In the genomic region with DNA sequence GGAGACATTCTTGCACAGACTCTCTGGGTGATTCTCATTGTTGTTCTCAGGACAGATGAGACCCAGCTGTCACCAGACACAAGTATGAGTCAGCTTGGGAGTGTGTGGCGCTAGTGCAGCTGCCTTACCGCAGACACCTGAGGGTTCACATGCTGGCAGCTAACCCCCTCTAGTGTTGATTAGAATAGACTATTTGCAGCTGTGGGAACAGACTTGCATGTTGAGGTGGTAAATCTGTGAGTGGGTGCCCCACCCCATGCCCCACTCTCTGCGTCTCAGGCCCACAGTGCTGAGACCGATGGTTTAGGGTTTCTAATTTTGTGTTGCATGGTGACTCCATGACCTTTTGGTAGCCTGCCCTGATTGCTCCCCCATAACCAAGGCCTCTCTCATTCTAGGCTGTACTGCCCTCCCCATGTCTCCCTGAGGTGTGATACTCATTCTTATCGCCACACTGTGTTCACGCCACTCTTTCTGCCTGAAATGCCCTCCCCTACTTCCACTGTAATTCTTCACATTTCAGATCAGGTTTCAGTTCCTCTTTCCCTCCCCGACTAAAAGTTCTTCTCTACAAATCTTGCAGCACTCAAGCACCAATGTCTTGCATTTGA, we compare ENCODE assay signal across 9 cellular contexts.
DNase-seq lines count a peak whose midpoint lies in the region; ATAC-seq and TF ChIP-seq lines count a peak whose summit lies in the region.
"Had no signal": no experiment of that assay in that cellular context is flagged by ENCODE, and none has a peak within 500 bp of the region (broad histone marks: within the 10 kb centered on the region; RNA-seq: fewer than 3 reads in every experiment).

No MANE protein-coding gene starts in this region.

- no peaks in the 10 kb centered on the region for H3K27me3 Mint-ChIP-seq in activated CD8-positive, alpha-beta T cell treated with anti-CD3 and anti-CD28 coated beads for 36 hours
- no peaks in the 10 kb centered on the region for H3K27me3 Mint-ChIP-seq in activated CD8-positive, alpha-beta T cell treated with anti-CD3 and anti-CD28 coated beads, Interleukin-2, amount 10 ng/mL, durations not matched to agents 7 days and 5 days (ENCODE audit: low read depth)
- H3K27me3 Mint-ChIP-seq in activated T-helper 2 cell treated with anti-CD3 and anti-CD28 coated beads, Interferon-gamma antibody, Interleukin-2, Interleukin-4, amounts not matched to agents 10 μg/mL and 5 μg/mL and 100 μg/mL, durations not matched to agents 14 hours and 24 hours and 36 hours (ENCODE audit: low read depth), result no peaks in the 10 kb centered on the region
- H3K27me3 Mint-ChIP-seq in activated CD4-positive, alpha-beta T cell treated with anti-CD3 and anti-CD28 coated beads, Interleukin-2, amount 10 ng/mL, durations not matched to agents 7 days and 5 days, result peaks cover 3% of the 10 kb centered on the region

- TF ChIP-seq CTCF in activated CD8-positive, alpha-beta T cell treated with anti-CD3 and anti-CD28 coated beads for 36 hours (IDR thresholded peaks at IDR 0.05), result no peak
- TF ChIP-seq CTCF in RWPE2 (IDR thresholded peaks at IDR 0.05; ENCODE audit: poor library complexity, severe bottlenecking), result peak; percentile 47

- H3K36me3 Mint-ChIP-seq in activated CD8-positive, alpha-beta T cell treated with anti-CD3 and anti-CD28 coated beads for 36 hours (ENCODE audit: low read depth), result no peaks in the 10 kb centered on the region
- H3K36me3 Mint-ChIP-seq in activated CD8-positive, alpha-beta T cell treated with anti-CD3 and anti-CD28 coated beads, Interleukin-2, amount 10 ng/mL, durations not matched to agents 7 days and 5 days (ENCODE audit: low read depth), result no peaks in the 10 kb centered on the region
- H3K36me3 Mint-ChIP-seq in activated T-helper 2 cell treated with anti-CD3 and anti-CD28 coated beads, Interferon-gamma antibody, Interleukin-2, Interleukin-4, amounts not matched to agents 10 μg/mL and 5 μg/mL and 100 μg/mL, durations not matched to agents 14 hours and 24 hours and 36 hours (ENCODE audit: low read depth), result no peaks in the 10 kb centered on the region
- no peaks in the 10 kb centered on the region for H3K36me3 Mint-ChIP-seq in activated CD4-positive, alpha-beta T cell treated with anti-CD3 and anti-CD28 coated beads, Interleukin-2, amount 10 ng/mL, durations not matched to agents 7 days and 5 days (ENCODE audit: low read depth)

- CTCF ChIA-PET in activated CD8-positive, alpha-beta T cell treated with anti-CD3 and anti-CD28 coated beads for 36 hours (lab: Charles Lee), result no interaction called here
- CTCF ChIA-PET in activated CD8-positive, alpha-beta T cell treated with anti-CD3 and anti-CD28 coated beads, Interleukin-2, amount 10 ng/mL, durations not matched to agents 7 days and 5 days (lab: Charles Lee), result no interaction called here
- CTCF ChIA-PET in activated CD4-positive, alpha-beta T cell treated with anti-CD3 and anti-CD28 coated beads, Interleukin-2, amount 10 ng/mL, durations not matched to agents 7 days and 5 days (lab: Charles Lee), result interaction anchor here (1.0 kb wide), 1 partner anchor 13 kb away, joined by 5 read pairs; no protein-coding TSS in a partner anchor

- H3K36me3 ChIP-seq in RWPE2 (ENCODE audit: low read depth), result no peaks in the 10 kb centered on the region
- H3K36me3 ChIP-seq: adrenal gland had no signal

- no peaks in the 10 kb centered on the region for H3K4me1 ChIP-seq in RWPE2 (ENCODE audit: insufficient read depth, poor library complexity, severe bottlenecking)
- H3K4me1 ChIP-seq: adrenal gland had no signal

- peak; percentile 4 for DNase-seq in activated CD8-positive, alpha-beta T cell treated with anti-CD3 and anti-CD28 coated beads for 36 hours
- no peak for DNase-seq in activated CD8-positive, alpha-beta T cell treated with anti-CD3 and anti-CD28 coated beads, Interleukin-2, amount 10 ng/mL, durations not matched to agents 7 days and 5 days
- DNase-seq in H4 (ENCODE audit: low spot score), result peak; percentile 86
- DNase-seq in Jurkat, Clone E6-1 (ENCODE audit: low read depth, low spot score), result peak; percentile 80
- no peak for DNase-seq in RWPE2 (ENCODE audit: low spot score)
- DNase-seq in inferior parietal cortex (ENCODE audit: extremely low spot score), result peak; percentile 40
- no peak for DNase-seq in activated T-helper 2 cell treated with anti-CD3 and anti-CD28 coated beads, Interferon-gamma antibody, Interleukin-2, Interleukin-4, amounts not matched to agents 10 μg/mL and 5 μg/mL and 100 μg/mL, durations not matched to agents 14 hours and 24 hours and 36 hours (ENCODE audit: low spot score)
- DNase-seq in activated CD4-positive, alpha-beta T cell treated with anti-CD3 and anti-CD28 coated beads, Interleukin-2, amount 10 ng/mL, durations not matched to agents 7 days and 5 days, result no peak

- no peak overlapping the region for H3K27ac Mint-ChIP-seq in activated CD8-positive, alpha-beta T cell treated with anti-CD3 and anti-CD28 coated beads for 36 hours
- H3K27ac Mint-ChIP-seq in activated CD8-positive, alpha-beta T cell treated with anti-CD3 and anti-CD28 coated beads, Interleukin-2, amount 10 ng/mL, durations not matched to agents 7 days and 5 days, result no peak overlapping the region
- H3K27ac Mint-ChIP-seq in activated T-helper 2 cell treated with anti-CD3 and anti-CD28 coated beads, Interferon-gamma antibody, Interleukin-2, Interleukin-4, amounts not matched to agents 10 μg/mL and 5 μg/mL and 100 μg/mL, durations not matched to agents 14 hours and 24 hours and 36 hours, result no peak overlapping the region
- no peak overlapping the region for H3K27ac Mint-ChIP-seq in activated CD4-positive, alpha-beta T cell treated with anti-CD3 and anti-CD28 coated beads, Interleukin-2, amount 10 ng/mL, durations not matched to agents 7 days and 5 days

- H3K9me3 ChIP-seq in RWPE2 (ENCODE audit: severe bottlenecking), result no peaks in the 10 kb centered on the region
- H3K9me3 ChIP-seq: adrenal gland had no signal

- POLR2A ChIA-PET in activated CD8-positive, alpha-beta T cell treated with anti-CD3 and anti-CD28 coated beads for 36 hours (lab: Charles Lee), result interaction anchor here (0.8 kb wide), 1 partner anchor 9 kb away, joined by 3 read pairs; no protein-coding TSS in a partner anchor
- POLR2A ChIA-PET in activated CD8-positive, alpha-beta T cell treated with anti-CD3 and anti-CD28 coated beads, Interleukin-2, amount 10 ng/mL, durations not matched to agents 7 days and 5 days (lab: Charles Lee), result no interaction called here
- POLR2A ChIA-PET in activated CD4-positive, alpha-beta T cell treated with anti-CD3 and anti-CD28 coated beads, Interleukin-2, amount 10 ng/mL, durations not matched to agents 7 days and 5 days (lab: Charles Lee), result no interaction called here

- no peak overlapping the region for H3K4me3 Mint-ChIP-seq in activated CD8-positive, alpha-beta T cell treated with anti-CD3 and anti-CD28 coated beads for 36 hours
- H3K4me3 Mint-ChIP-seq in activated CD8-positive, alpha-beta T cell treated with anti-CD3 and anti-CD28 coated beads, Interleukin-2, amount 10 ng/mL, durations not matched to agents 7 days and 5 days, result no peak overlapping the region
- H3K4me3 Mint-ChIP-seq in activated T-helper 2 cell treated with anti-CD3 and anti-CD28 coated beads, Interferon-gamma antibody, Interleukin-2, Interleukin-4, amounts not matched to agents 10 μg/mL and 5 μg/mL and 100 μg/mL, durations not matched to agents 14 hours and 24 hours and 36 hours (ENCODE audit: low read depth), result no peak overlapping the region
- H3K4me3 Mint-ChIP-seq in activated CD4-positive, alpha-beta T cell treated with anti-CD3 and anti-CD28 coated beads, Interleukin-2, amount 10 ng/mL, durations not matched to agents 7 days and 5 days, result no peak overlapping the region

- H3K4me3 ChIP-seq in Jurkat, Clone E6-1 (ENCODE audit: low read length), result no peak overlapping the region
- H3K4me3 ChIP-seq in RWPE2 (ENCODE audit: severe bottlenecking), result no peak overlapping the region
- H3K4me3 ChIP-seq: adrenal gland had no signal

- H3K27ac ChIP-seq in RWPE2 (ENCODE audit: poor library complexity, severe bottlenecking), result no peak overlapping the region
- H3K27ac ChIP-seq: adrenal gland had no signal

- ATAC-seq in activated CD8-positive, alpha-beta T cell treated with anti-CD3 and anti-CD28 coated beads for 36 hours, result no peak
- no peak for ATAC-seq in activated CD8-positive, alpha-beta T cell treated with anti-CD3 and anti-CD28 coated beads, Interleukin-2, amount 10 ng/mL, durations not matched to agents 7 days and 5 days
- ATAC-seq in RWPE2 (ENCODE audit: low read depth), result peak; percentile 67

- H3K9me3 Mint-ChIP-seq in activated CD8-positive, alpha-beta T cell treated with anti-CD3 and anti-CD28 coated beads for 36 hours, result no peaks in the 10 kb centered on the region
- H3K9me3 Mint-ChIP-seq in activated CD8-positive, alpha-beta T cell treated with anti-CD3 and anti-CD28 coated beads, Interleukin-2, amount 10 ng/mL, durations not matched to agents 7 days and 5 days (ENCODE audit: insufficient read depth), result no peaks in the 10 kb centered on the region
- H3K9me3 Mint-ChIP-seq in activated T-helper 2 cell treated with anti-CD3 and anti-CD28 coated beads, Interferon-gamma antibody, Interleukin-2, Interleukin-4, amounts not matched to agents 10 μg/mL and 5 μg/mL and 100 μg/mL, durations not matched to agents 14 hours and 24 hours and 36 hours, result no peaks in the 10 kb centered on the region
- no peaks in the 10 kb centered on the region for H3K9me3 Mint-ChIP-seq in activated CD4-positive, alpha-beta T cell treated with anti-CD3 and anti-CD28 coated beads, Interleukin-2, amount 10 ng/mL, durations not matched to agents 7 days and 5 days

- no peaks in the 10 kb centered on the region for H3K4me1 Mint-ChIP-seq in activated CD8-positive, alpha-beta T cell treated with anti-CD3 and anti-CD28 coated beads for 36 hours (ENCODE audit: low read depth)
- no peaks in the 10 kb centered on the region for H3K4me1 Mint-ChIP-seq in activated CD8-positive, alpha-beta T cell treated with anti-CD3 and anti-CD28 coated beads, Interleukin-2, amount 10 ng/mL, durations not matched to agents 7 days and 5 days (ENCODE audit: low read depth)
- H3K4me1 Mint-ChIP-seq in activated T-helper 2 cell treated with anti-CD3 and anti-CD28 coated beads, Interferon-gamma antibody, Interleukin-2, Interleukin-4, amounts not matched to agents 10 μg/mL and 5 μg/mL and 100 μg/mL, durations not matched to agents 14 hours and 24 hours and 36 hours (ENCODE audit: low read depth), result no peaks in the 10 kb centered on the region
- H3K4me1 Mint-ChIP-seq in activated CD4-positive, alpha-beta T cell treated with anti-CD3 and anti-CD28 coated beads, Interleukin-2, amount 10 ng/mL, durations not matched to agents 7 days and 5 days, result no peaks in the 10 kb centered on the region

- no peaks in the 10 kb centered on the region for H3K27me3 ChIP-seq in RWPE2 (ENCODE audit: insufficient read depth, poor library complexity, severe bottlenecking)
- H3K27me3 ChIP-seq: adrenal gland had no signal

- intact Hi-C loops in activated CD8-positive, alpha-beta T cell treated with anti-CD3 and anti-CD28 coated beads for 36 hours (cut with micrococcal nuclease), result no loop called here
- intact Hi-C loops in activated T-helper 2 cell treated with anti-CD3 and anti-CD28 coated beads, Interferon-gamma antibody, Interleukin-2, Interleukin-4, amounts not matched to agents 10 μg/mL and 5 μg/mL and 100 μg/mL, durations not matched to agents 14 hours and 24 hours and 36 hours (cut with micrococcal nuclease), result no loop called here

Comparison
In these comparisons a context has a peak if more than half of its experiments do, and no peak if none do; other contexts are left out.
1. DNase-seq: peak in activated CD8-positive, alpha-beta T cell treated with anti-CD3 and anti-CD28 coated beads for 36 hours (single experiment), H4 (single experiment), Jurkat, Clone E6-1 (single experiment) and inferior parietal cortex (single experiment); none in activated CD8-positive, alpha-beta T cell treated with anti-CD3 and anti-CD28 coated beads, Interleukin-2, amount 10 ng/mL, durations not matched to agents 7 days and 5 days (single experiment), RWPE2 (single experiment), activated T-helper 2 cell treated with anti-CD3 and anti-CD28 coated beads, Interferon-gamma antibody, Interleukin-2, Interleukin-4, amounts not matched to agents 10 μg/mL and 5 μg/mL and 100 μg/mL, durations not matched to agents 14 hours and 24 hours and 36 hours (single experiment) and activated CD4-positive, alpha-beta T cell treated with anti-CD3 and anti-CD28 coated beads, Interleukin-2, amount 10 ng/mL, durations not matched to agents 7 days and 5 days (single experiment).